In the genomic region with DNA sequence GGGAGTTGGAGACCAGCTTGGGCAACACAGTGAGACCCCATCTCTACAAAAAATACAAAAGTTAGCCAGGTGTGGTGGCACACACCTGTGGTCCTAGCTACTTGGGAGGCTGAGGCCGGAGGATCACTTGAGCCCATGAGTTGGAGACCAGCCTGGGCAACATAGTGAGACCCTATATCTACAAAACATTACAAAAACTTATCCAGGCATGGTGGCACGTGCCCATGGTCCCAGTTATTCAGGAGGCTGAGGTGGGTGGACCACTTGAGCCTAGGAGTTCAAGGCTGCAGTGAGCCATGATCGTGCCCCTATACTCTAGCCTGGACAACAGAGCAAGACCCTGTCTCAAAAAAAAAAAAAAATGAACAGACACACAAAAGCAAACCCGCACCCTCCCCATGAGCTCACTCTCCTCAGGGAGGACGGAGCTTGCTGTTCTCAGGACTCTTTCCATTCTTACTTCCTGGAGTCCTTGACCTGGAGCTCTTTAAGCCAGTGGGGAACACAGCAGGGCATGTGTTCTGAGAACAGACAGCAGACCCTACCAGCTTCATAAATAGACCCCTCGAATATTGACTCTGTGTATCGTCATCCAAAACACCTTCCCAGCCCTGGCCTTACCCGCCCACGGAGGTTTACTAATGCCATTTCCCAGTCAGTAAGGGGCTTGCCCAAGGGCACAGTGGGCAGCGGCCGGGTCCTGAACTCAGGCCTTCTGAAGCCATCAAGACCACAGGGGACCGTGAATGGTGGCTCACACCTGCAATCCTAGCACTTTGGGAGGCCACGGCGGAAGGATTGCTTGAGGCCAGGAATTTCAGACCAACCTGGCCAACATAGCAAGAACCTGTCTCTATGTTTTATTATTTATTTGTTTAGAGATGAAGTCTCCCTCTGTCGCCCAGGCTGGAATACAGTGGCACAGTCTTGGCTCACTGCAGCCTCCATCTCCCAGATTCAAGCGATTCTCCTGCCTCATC, we compare ENCODE assay signal across 1 cellular context.
A peak's percentile ranks its signal among the peaks of the same experiment; 100 is the strongest.
TF ChIP-seq lines count a peak whose summit lies in the region.

No MANE protein-coding gene starts in this region.

TF ChIP-seq in HepG2, 621 proteins besides CTCF, POLR2A, EP300 and RAD21 (continued from another document):
- TF ChIP-seq SMAD1 (CRISPR knock-in tag; IDR thresholded peaks at IDR 0.05; ENCODE audit: borderline replicate concordance, low read depth) (0 out of 2 replicates have a peak, but pooled peaks have one; percentile 8), ZNF629 (CRISPR knock-in tag; conservative IDR thresholded peaks at IDR 0.05) (peak; percentile 42), ELF3 (CRISPR knock-in tag; IDR thresholded peaks at IDR 0.05) (0 out of 2 replicates have a peak, but pooled peaks have one; percentile 21), MAFG (CRISPR knock-in tag; IDR thresholded peaks at IDR 0.05) (no peak), ZNF317 (CRISPR knock-in tag; IDR thresholded peaks at IDR 0.05) (no peak), ZNF263 (CRISPR knock-in tag; IDR thresholded peaks at IDR 0.05) (peak; percentile 84), ZBTB7B (CRISPR knock-in tag; IDR thresholded peaks at IDR 0.05) (no peak), ZNF614 (CRISPR knock-in tag; IDR thresholded peaks at IDR 0.05; ENCODE audit: borderline replicate concordance) (no peak), CHD2 (IDR thresholded peaks at IDR 0.05; ENCODE audit: low read depth, low read length) (no peak), ZNF460 (CRISPR knock-in tag; IDR thresholded peaks at IDR 0.05; ENCODE audit: borderline replicate concordance) (peak; percentile 87; the same call in 1 of the 2 replicates), HNF4G (IDR thresholded peaks at IDR 0.05; ENCODE audit: borderline replicate concordance, low read depth, low read length) (no peak), HNF4G (CRISPR knock-in tag; IDR thresholded peaks at IDR 0.05; ENCODE audit: borderline replicate concordance, low read depth) (no peak)
- TF ChIP-seq, protein P1, sequence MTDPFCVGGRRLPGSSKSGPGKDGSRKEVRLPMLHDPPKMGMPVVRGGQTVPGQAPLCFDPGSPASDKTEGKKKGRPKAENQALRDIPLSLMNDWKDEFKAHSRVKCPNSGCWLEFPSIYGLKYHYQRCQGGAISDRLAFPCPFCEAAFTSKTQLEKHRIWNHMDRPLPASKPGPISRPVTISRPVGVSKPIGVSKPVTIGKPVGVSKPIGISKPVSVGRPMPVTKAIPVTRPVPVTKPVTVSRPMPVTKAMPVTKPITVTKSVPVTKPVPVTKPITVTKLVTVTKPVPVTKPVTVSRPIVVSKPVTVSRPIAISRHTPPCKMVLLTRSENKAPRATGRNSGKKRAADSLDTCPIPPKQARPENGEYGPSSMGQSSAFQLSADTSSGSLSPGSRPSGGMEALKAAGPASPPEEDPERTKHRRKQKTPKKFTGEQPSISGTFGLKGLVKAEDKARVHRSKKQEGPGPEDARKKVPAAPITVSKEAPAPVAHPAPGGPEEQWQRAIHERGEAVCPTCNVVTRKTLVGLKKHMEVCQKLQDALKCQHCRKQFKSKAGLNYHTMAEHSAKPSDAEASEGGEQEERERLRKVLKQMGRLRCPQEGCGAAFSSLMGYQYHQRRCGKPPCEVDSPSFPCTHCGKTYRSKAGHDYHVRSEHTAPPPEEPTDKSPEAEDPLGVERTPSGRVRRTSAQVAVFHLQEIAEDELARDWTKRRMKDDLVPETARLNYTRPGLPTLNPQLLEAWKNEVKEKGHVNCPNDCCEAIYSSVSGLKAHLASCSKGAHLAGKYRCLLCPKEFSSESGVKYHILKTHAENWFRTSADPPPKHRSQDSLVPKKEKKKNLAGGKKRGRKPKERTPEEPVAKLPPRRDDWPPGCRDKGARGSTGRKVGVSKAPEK (CRISPR knock-in tag; IDR thresholded peaks at IDR 0.05; ENCODE audit: borderline replicate concordance) = no peak
- TF ChIP-seq, protein P2, sequence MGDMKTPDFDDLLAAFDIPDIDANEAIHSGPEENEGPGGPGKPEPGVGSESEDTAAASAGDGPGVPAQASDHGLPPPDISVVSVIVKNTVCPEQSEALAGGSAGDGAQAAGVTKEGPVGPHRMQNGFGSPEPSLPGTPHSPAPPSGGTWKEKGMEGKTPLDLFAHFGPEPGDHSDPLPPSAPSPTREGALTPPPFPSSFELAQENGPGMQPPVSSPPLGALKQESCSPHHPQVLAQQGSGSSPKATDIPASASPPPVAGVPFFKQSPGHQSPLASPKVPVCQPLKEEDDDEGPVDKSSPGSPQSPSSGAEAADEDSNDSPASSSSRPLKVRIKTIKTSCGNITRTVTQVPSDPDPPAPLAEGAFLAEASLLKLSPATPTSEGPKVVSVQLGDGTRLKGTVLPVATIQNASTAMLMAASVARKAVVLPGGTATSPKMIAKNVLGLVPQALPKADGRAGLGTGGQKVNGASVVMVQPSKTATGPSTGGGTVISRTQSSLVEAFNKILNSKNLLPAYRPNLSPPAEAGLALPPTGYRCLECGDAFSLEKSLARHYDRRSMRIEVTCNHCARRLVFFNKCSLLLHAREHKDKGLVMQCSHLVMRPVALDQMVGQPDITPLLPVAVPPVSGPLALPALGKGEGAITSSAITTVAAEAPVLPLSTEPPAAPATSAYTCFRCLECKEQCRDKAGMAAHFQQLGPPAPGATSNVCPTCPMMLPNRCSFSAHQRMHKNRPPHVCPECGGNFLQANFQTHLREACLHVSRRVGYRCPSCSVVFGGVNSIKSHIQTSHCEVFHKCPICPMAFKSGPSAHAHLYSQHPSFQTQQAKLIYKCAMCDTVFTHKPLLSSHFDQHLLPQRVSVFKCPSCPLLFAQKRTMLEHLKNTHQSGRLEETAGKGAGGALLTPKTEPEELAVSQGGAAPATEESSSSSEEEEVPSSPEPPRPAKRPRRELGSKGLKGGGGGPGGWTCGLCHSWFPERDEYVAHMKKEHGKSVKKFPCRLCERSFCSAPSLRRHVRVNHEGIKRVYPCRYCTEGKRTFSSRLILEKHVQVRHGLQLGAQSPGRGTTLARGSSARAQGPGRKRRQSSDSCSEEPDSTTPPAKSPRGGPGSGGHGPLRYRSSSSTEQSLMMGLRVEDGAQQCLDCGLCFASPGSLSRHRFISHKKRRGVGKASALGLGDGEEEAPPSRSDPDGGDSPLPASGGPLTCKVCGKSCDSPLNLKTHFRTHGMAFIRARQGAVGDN (CRISPR knock-in tag; IDR thresholded peaks at IDR 0.05) = no peak; the same call in 1 of the 2 replicates
- TF ChIP-seq, protein P3, sequence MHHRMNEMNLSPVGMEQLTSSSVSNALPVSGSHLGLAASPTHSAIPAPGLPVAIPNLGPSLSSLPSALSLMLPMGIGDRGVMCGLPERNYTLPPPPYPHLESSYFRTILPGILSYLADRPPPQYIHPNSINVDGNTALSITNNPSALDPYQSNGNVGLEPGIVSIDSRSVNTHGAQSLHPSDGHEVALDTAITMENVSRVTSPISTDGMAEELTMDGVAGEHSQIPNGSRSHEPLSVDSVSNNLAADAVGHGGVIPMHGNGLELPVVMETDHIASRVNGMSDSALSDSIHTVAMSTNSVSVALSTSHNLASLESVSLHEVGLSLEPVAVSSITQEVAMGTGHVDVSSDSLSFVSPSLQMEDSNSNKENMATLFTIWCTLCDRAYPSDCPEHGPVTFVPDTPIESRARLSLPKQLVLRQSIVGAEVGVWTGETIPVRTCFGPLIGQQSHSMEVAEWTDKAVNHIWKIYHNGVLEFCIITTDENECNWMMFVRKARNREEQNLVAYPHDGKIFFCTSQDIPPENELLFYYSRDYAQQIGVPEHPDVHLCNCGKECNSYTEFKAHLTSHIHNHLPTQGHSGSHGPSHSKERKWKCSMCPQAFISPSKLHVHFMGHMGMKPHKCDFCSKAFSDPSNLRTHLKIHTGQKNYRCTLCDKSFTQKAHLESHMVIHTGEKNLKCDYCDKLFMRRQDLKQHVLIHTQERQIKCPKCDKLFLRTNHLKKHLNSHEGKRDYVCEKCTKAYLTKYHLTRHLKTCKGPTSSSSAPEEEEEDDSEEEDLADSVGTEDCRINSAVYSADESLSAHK (CRISPR knock-in tag; IDR thresholded peaks at IDR 0.05; ENCODE audit: borderline replicate concordance) = no peak
